In the genomic region with DNA sequence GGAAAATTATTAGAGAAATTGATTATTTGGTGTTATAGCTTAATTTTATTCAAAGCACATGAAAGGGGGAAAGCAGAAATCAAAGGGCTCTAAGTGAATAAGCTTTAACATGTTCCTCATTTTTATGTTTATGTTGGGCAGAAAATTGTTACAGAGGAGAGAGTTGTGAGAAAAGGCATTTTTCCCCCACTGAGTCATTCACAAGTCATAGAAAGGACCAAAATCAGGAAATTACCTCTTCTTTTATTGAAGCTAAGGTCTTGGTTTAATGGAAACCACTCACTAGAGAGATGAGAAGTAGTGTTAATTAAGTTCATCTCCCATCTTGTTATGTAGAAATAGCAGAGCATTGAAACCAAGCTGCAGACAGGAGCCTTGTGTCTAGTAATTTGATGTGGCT, we compare ENCODE assay signal across 24 cellular contexts.
DNase-seq lines count a peak whose midpoint lies in the region; ATAC-seq, FAIRE-seq and TF ChIP-seq lines count a peak whose summit lies in the region.
"Had no signal": no experiment of that assay in that cellular context is flagged by ENCODE, and none has a peak within 500 bp of the region (broad histone marks: within the 10 kb centered on the region; RNA-seq: fewer than 3 reads in every experiment).

No MANE protein-coding gene starts in this region.

- H3K27ac Mint-ChIP-seq in activated naive CD4-positive, alpha-beta T cell treated with anti-CD3 and anti-CD28 coated beads for 36 hours: peak overlapping the region; percentile 86
- peak overlapping the region; percentile 73 for H3K27ac Mint-ChIP-seq in stimulated activated naive CD8-positive, alpha-beta T cell treated with anti-CD3 and anti-CD28 coated beads, Interleukin-15, Interleukin-2, amounts not matched to agents 100 ng/mL and 50 ng/mL, for 24 hours
- H3K27ac Mint-ChIP-seq: activated CD4-positive, alpha-beta memory T cell treated with anti-CD3 and anti-CD28 coated beads for 36 hours; effector memory CD8-positive, alpha-beta T cell; naive thymus-derived CD8-positive, alpha-beta T cell; T-helper 2 cell treated with Interferon-gamma antibody and Interleukin-4, amounts not matched to agents 5 μg/mL and 100 μg/mL, for 36 hours had no signal

- no peak for FAIRE-seq in bronchial epithelial cell (lab: Jason Lieb, UNC)
- FAIRE-seq: D721Med had no signal

- H3K4me1 Mint-ChIP-seq in activated naive CD4-positive, alpha-beta T cell treated with anti-CD3 and anti-CD28 coated beads for 36 hours (ENCODE audit: low read depth): peaks cover 19% of the 10 kb centered on the region
- peaks cover 27% of the 10 kb centered on the region for H3K4me1 Mint-ChIP-seq in stimulated activated naive CD8-positive, alpha-beta T cell treated with anti-CD3 and anti-CD28 coated beads, Interleukin-15, Interleukin-2, amounts not matched to agents 100 ng/mL and 50 ng/mL, for 24 hours (ENCODE audit: low read depth)
- H3K4me1 Mint-ChIP-seq: naive thymus-derived CD8-positive, alpha-beta T cell had no signal

- no peak overlapping the region for H3K4me3 ChIP-seq in bronchial epithelial cell (ENCODE audit: low read depth, low read length)
- H3K4me3 ChIP-seq: body of pancreas, colonic mucosa, esophagus muscularis mucosa had no signal

- no peaks in the 10 kb centered on the region for H3K27me3 ChIP-seq in bronchial epithelial cell (ENCODE audit: control insufficient read depth, insufficient read depth, low read length)
- H3K27me3 ChIP-seq: body of pancreas, colonic mucosa, esophagus muscularis mucosa had no signal

- H3K9me3 Mint-ChIP-seq in activated naive CD4-positive, alpha-beta T cell treated with anti-CD3 and anti-CD28 coated beads for 36 hours: no peaks in the 10 kb centered on the region
- no peaks in the 10 kb centered on the region for H3K9me3 Mint-ChIP-seq in stimulated activated naive CD8-positive, alpha-beta T cell treated with anti-CD3 and anti-CD28 coated beads, Interleukin-15, Interleukin-2, amounts not matched to agents 100 ng/mL and 50 ng/mL, for 24 hours
- H3K9me3 Mint-ChIP-seq: activated CD4-positive, alpha-beta memory T cell treated with anti-CD3 and anti-CD28 coated beads for 36 hours; naive thymus-derived CD8-positive, alpha-beta T cell had no signal

- no peaks in the 10 kb centered on the region for H3K36me3 Mint-ChIP-seq in activated naive CD4-positive, alpha-beta T cell treated with anti-CD3 and anti-CD28 coated beads for 36 hours (ENCODE audit: low read depth)
- no peaks in the 10 kb centered on the region for H3K36me3 Mint-ChIP-seq in stimulated activated naive CD8-positive, alpha-beta T cell treated with anti-CD3 and anti-CD28 coated beads, Interleukin-15, Interleukin-2, amounts not matched to agents 100 ng/mL and 50 ng/mL, for 24 hours (ENCODE audit: low read depth)
- H3K36me3 Mint-ChIP-seq: activated CD4-positive, alpha-beta memory T cell treated with anti-CD3 and anti-CD28 coated beads for 36 hours; naive thymus-derived CD8-positive, alpha-beta T cell had no signal

- intact Hi-C loops in activated naive CD4-positive, alpha-beta T cell treated with anti-CD3 and anti-CD28 coated beads for 36 hours (cut with micrococcal nuclease): loop anchor here (2.0 kb wide), 1 partner anchor 78 kb away; no protein-coding TSS in a partner anchor
- intact Hi-C loops in sciatic nerve (cut with DNase I): no loop called here

- no peak for TF ChIP-seq CTCF in bronchial epithelial cell (IDR thresholded peaks at IDR 0.05; ENCODE audit: insufficient read depth, low read length, severe bottlenecking)

- no peaks in the 10 kb centered on the region for H3K36me3 ChIP-seq in bronchial epithelial cell (ENCODE audit: control insufficient read depth, insufficient read depth, low read length)
- H3K36me3 ChIP-seq: colonic mucosa, esophagus muscularis mucosa had no signal

- no peak overlapping the region for H3K4me3 Mint-ChIP-seq in activated naive CD4-positive, alpha-beta T cell treated with anti-CD3 and anti-CD28 coated beads for 36 hours
- no peak overlapping the region for H3K4me3 Mint-ChIP-seq in stimulated activated naive CD8-positive, alpha-beta T cell treated with anti-CD3 and anti-CD28 coated beads, Interleukin-15, Interleukin-2, amounts not matched to agents 100 ng/mL and 50 ng/mL, for 24 hours
- H3K4me3 Mint-ChIP-seq: activated CD4-positive, alpha-beta memory T cell treated with anti-CD3 and anti-CD28 coated beads for 36 hours; effector memory CD8-positive, alpha-beta T cell; naive thymus-derived CD8-positive, alpha-beta T cell; T-helper 2 cell treated with Interferon-gamma antibody and Interleukin-4, amounts not matched to agents 5 μg/mL and 100 μg/mL, for 36 hours had no signal

- DNase-seq in activated naive CD4-positive, alpha-beta T cell treated with anti-CD3 and anti-CD28 coated beads for 36 hours: no peak
- no peak for DNase-seq in activated naive CD4-positive, alpha-beta T cell treated with anti-CD3 and anti-CD28 coated beads, Interleukin-2, amount 50 U/mL, for 16 hours
- DNase-seq in LHCN-M2 (ENCODE audit: low read depth): peak; percentile 51
- DNase-seq in bronchial epithelial cell (ENCODE audit: low read depth): peak; percentile 13
- DNase-seq in stimulated activated CD4-positive, alpha-beta T cell treated with anti-CD3 and anti-CD28 coated beads, Interleukin-2, amount 100 ng/mL, for 24 hours: no peak
- no peak for DNase-seq in sciatic nerve (ENCODE audit: low spot score)
- DNase-seq: activated CD4-positive, alpha-beta memory T cell treated with anti-CD3 and anti-CD28 coated beads for 36 hours; activated naive CD4-positive, alpha-beta T cell treated with Interleukin-2 at 50 U/mL for 16 hours; body of pancreas; colonic mucosa; effector memory CD8-positive, alpha-beta T cell; H7; KBM-7; MV-4-11; naive thymus-derived CD8-positive, alpha-beta T cell; NCI-H2171; NCI-H526 treated with DMSO at 0.1 percent for 48 hours; SK-N-SH; stimulated activated CD4-positive, alpha-beta T cell treated with anti-CD3 and anti-CD28 coated beads, Interleukin-12 subunit alpha, Interleukin-12 subunit beta, amount 100 ng/mL, for 4 hours had no signal

- CTCF ChIA-PET in activated naive CD4-positive, alpha-beta T cell treated with anti-CD3 and anti-CD28 coated beads for 36 hours (lab: Charles Lee): no interaction called here

- ATAC-seq in GM18858 (IDR thresholded peaks at IDR 0.05; ENCODE audit: unreplicated experiment) (no peak), sciatic nerve (no peak)
- ATAC-seq: body of pancreas; effector memory CD8-positive, alpha-beta T cell; naive thymus-derived CD8-positive, alpha-beta T cell had no signal

- peaks cover 3% of the 10 kb centered on the region for H3K27me3 Mint-ChIP-seq in activated naive CD4-positive, alpha-beta T cell treated with anti-CD3 and anti-CD28 coated beads for 36 hours (ENCODE audit: low read depth)
- H3K27me3 Mint-ChIP-seq in stimulated activated naive CD8-positive, alpha-beta T cell treated with anti-CD3 and anti-CD28 coated beads, Interleukin-15, Interleukin-2, amounts not matched to agents 100 ng/mL and 50 ng/mL, for 24 hours: no peaks in the 10 kb centered on the region
- H3K27me3 Mint-ChIP-seq: activated CD4-positive, alpha-beta memory T cell treated with anti-CD3 and anti-CD28 coated beads for 36 hours; effector memory CD8-positive, alpha-beta T cell had no signal

Comparison
In these comparisons a context has a peak if more than half of its experiments do, and no peak if none do; other contexts are left out.
1. DNase-seq: peak in LHCN-M2 (single experiment) and bronchial epithelial cell (single experiment); none in activated naive CD4-positive, alpha-beta T cell treated with anti-CD3 and anti-CD28 coated beads for 36 hours (single experiment), activated naive CD4-positive, alpha-beta T cell treated with anti-CD3 and anti-CD28 coated beads, Interleukin-2, amount 50 U/mL, for 16 hours (single experiment), stimulated activated CD4-positive, alpha-beta T cell treated with anti-CD3 and anti-CD28 coated beads, Interleukin-2, amount 100 ng/mL, for 24 hours (0 of 2) and sciatic nerve (single experiment).